In genomic region chr22:31969789-31970489, GRCh38 we compare ENCODE assay signal across 1 cellular context.
TF ChIP-seq lines count a peak whose summit lies in the region.

No MANE protein-coding gene starts in this region.

TF ChIP-seq in HepG2, 621 proteins besides CTCF, POLR2A, EP300 and RAD21 (continued from another document):
- TF ChIP-seq, protein P1, sequence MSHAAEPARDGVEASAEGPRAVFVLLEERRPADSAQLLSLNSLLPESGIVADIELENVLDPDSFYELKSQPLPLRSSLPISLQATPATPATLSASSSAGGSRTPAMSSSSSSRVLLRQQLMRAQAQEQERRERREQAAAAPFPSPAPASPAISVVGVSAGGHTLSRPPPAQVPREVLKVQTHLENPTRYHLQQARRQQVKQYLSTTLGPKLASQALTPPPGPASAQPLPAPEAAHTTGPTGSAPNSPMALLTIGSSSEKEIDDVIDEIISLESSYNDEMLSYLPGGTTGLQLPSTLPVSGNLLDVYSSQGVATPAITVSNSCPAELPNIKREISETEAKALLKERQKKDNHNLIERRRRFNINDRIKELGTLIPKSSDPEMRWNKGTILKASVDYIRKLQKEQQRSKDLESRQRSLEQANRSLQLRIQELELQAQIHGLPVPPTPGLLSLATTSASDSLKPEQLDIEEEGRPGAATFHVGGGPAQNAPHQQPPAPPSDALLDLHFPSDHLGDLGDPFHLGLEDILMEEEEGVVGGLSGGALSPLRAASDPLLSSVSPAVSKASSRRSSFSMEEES (CRISPR knock-in tag; IDR thresholded peaks at IDR 0.05), result 0 out of 2 replicates have a peak, but pooled peaks have one; percentile 40
- TF ChIP-seq FOXP4 (CRISPR knock-in tag; IDR thresholded peaks at IDR 0.05) (no peak), ZNF713 (CRISPR knock-in tag; IDR thresholded peaks at IDR 0.05) (0 out of 2 replicates have a peak, but pooled peaks have one; percentile 41), ZNF432 (CRISPR knock-in tag; IDR thresholded peaks at IDR 0.05; ENCODE audit: borderline replicate concordance) (no peak), ESRRA (CRISPR knock-in tag; IDR thresholded peaks at IDR 0.05; ENCODE audit: low read depth) (no peak)
